19 cellular contexts compared by ENCODE assay signal in the genomic region with DNA sequence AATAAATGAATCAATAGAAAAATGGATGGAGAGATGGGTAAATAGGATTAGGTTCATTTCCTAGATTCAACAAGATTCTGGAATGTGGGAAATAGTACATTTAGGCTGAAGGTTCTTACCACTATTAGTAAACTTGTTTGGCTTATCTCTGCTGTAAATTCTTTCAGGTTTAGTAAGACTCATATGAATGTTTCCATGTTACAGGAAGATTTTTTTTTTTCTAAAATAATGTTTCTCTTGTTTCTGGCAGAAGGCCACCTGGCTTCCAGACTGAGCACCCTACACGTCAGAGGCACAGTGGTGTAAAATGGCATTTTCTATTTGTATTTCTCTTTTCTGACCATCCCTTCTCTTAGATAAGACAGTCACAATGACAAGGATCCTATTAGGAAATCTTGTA. TPM values are rescaled to one million over a fixed set of nuclear protein-coding genes. Genes with fewer than 3 reads are reported as not detected.
DNase-seq lines count a peak whose midpoint lies in the region; ATAC-seq, FAIRE-seq and TF ChIP-seq lines count a peak whose summit lies in the region.
"Had no signal": no experiment of that assay in that cellular context is flagged by ENCODE, and none has a peak within 500 bp of the region (broad histone marks: within the 10 kb centered on the region; RNA-seq: fewer than 3 reads in every experiment).

No MANE protein-coding gene starts in this region.

- H3K4me1 ChIP-seq in PC-9 (replicated peaks; ENCODE audit: insufficient read depth) (peaks cover 11% of the 10 kb centered on the region), pancreas (no peaks in the 10 kb centered on the region)
- H3K4me1 ChIP-seq: colonic mucosa, right lobe of liver had no signal

- POLR2A ChIA-PET in PC-9 (lab: Charles Lee; ENCODE audit: unreplicated experiment) = interaction anchor here (0.7 kb wide), 1 partner anchor 319 kb away, joined by 6 read pairs; no protein-coding TSS in a partner anchor

- H3K9me2 ChIP-seq in PC-9 (ENCODE audit: insufficient read depth) = no peaks in the 10 kb centered on the region

- intact Hi-C loops in PC-9 (cut with micrococcal nuclease; ENCODE audit: unreplicated experiment) = no loop called here
- intact Hi-C loops in pancreas (cut with DNase I) = no loop called here

- ATAC-seq in pancreas (peak in 3 of 4 donors; percentile 9 to 64 (median 49)), GM18868 (IDR thresholded peaks at IDR 0.05; ENCODE audit: unreplicated experiment) (no peak)
- ATAC-seq: activated naive CD4-positive, alpha-beta T cell treated with anti-CD3 and anti-CD28 coated beads, Interleukin-2, amount 50 U/mL, for 72 hours; GM23338; right lobe of liver; stimulated activated naive CD8-positive, alpha-beta T cell treated with anti-CD3 and anti-CD28 coated beads, Interleukin-15, amount 100 ng/mL, for 72 hours had no signal

- 23 to 27% methylated on average over 1 of the region's 1 CpG for WGBS in pancreas, 2 donors

- no peak for FAIRE-seq in pancreas (lab: Jason Lieb, UNC)

- CTCF ChIA-PET in PC-9 (lab: Charles Lee) = interaction anchor here (0.6 kb wide), 2 partner anchors 361 to 770 kb away, joined by 3 to 4 read pairs; no protein-coding TSS in a partner anchor

- no peaks in the 10 kb centered on the region for H4K20me1 ChIP-seq in PC-9 (ENCODE audit: insufficient read depth)

- H3K27ac ChIP-seq in PC-9 (no peak overlapping the region), pancreas (no peak overlapping the region)
- H3K27ac ChIP-seq: colonic mucosa, right lobe of liver had no signal

- TF ChIP-seq CTCF in PC-9 (conservative IDR thresholded peaks at IDR 0.05) = no peak
- TF ChIP-seq CTCF in pancreas (IDR thresholded peaks at IDR 0.05) = no peak

- H3K9me3 ChIP-seq in PC-9 (ENCODE audit: insufficient read depth, low read depth) = no peaks in the 10 kb centered on the region
- no peaks in the 10 kb centered on the region for H3K9me3 ChIP-seq in pancreas
- H3K9me3 ChIP-seq: colonic mucosa, right lobe of liver had no signal

- H3K27me3 ChIP-seq in PC-9 (ENCODE audit: insufficient read depth, low read depth) (no peaks in the 10 kb centered on the region), pancreas (no peaks in the 10 kb centered on the region)
- H3K27me3 ChIP-seq: colonic mucosa, right lobe of liver had no signal

- H2AFZ ChIP-seq in PC-9 = no peak overlapping the region
- H2AFZ ChIP-seq: GM23338 had no signal

- no TSS peak for BruUV-seq in PC-9 (replicated peaks; lab: Mats Ljungman, UMichigan)

- DNase-seq in EH (ENCODE audit: low read depth) = peak; percentile 87
- peak; percentile 35 to 68 for DNase-seq in PC-9
- peak; percentile 5 for DNase-seq in fibroblast of gingiva (ENCODE audit: low read depth)
- no peak for DNase-seq in pancreas
- no peak for DNase-seq in HT-29 (ENCODE audit: low spot score)
- no peak for DNase-seq in NCI-H526 (lab: John Stamatoyannopoulos, UW)
- DNase-seq in NAMALWA (ENCODE audit: low spot score) = no peak
- DNase-seq: activated CD4-positive, CD25-positive, alpha-beta regulatory T cell; activated CD8-positive, alpha-beta memory T cell treated with anti-CD3 and anti-CD28 coated beads, Interleukin-2, amount 50 U/mL, for 4 hours; CD4-positive, CD25-positive, alpha-beta regulatory T cell; colonic mucosa; glutamatergic neuron; NCI-H2227 treated with DMSO at 0.1 percent for 48 hours; right lobe of liver; stimulated activated naive CD8-positive, alpha-beta T cell treated with anti-CD3 and anti-CD28 coated beads, Interleukin-15, amount 100 ng/mL, for 72 hours; T-helper 1 cell had no signal

- no peak overlapping the region for H3K4me3 ChIP-seq in PC-9
- no peak overlapping the region for H3K4me3 ChIP-seq in pancreas
- H3K4me3 ChIP-seq: colonic mucosa, GM23338, right lobe of liver had no signal

- peak overlapping the region; percentile 25; the same call in 1 of the 2 replicates for H3K4me2 ChIP-seq in PC-9
- H3K4me2 ChIP-seq: GM23338 had no signal

- H3K79me2 ChIP-seq in PC-9 (ENCODE audit: low read depth) = no peaks in the 10 kb centered on the region

- H3K36me3 ChIP-seq in PC-9 (ENCODE audit: low read depth) = no peaks in the 10 kb centered on the region
- no peaks in the 10 kb centered on the region for H3K36me3 ChIP-seq in pancreas
- H3K36me3 ChIP-seq: colonic mucosa, right lobe of liver had no signal

- peaks cover 5% of the 10 kb centered on the region; the same call in 1 of the 2 replicates for H3F3A ChIP-seq in PC-9 (ENCODE audit: insufficient read depth, low read depth)

RNA-seq across cellular contexts. Expression of a gene that starts 22.7 kb away (rescaled TPM):
- total RNA-seq in PC-9 (2021) (6.5 and 8.5 TPM in 2 replicates), pancreas (10 to 100 TPM in 3 of 6 donors, 1 to 10 TPM in 3; 5.9 to 16.9 (median 10.0) TPM)
- polyA plus RNA-seq in pancreas = 10 to 100 TPM; 10.5 to 13.3 TPM
- 0.18 and 0.23 TPM in 2 replicates for total RNA-seq in HT-29 (2014; rRNA removed; shearing (Covaris generic))

Comparison
In these comparisons a context has a peak if more than half of its experiments do, and no peak if none do; other contexts are left out.
1. DNase-seq: peak in EH (single experiment), PC-9 (2 of 2) and fibroblast of gingiva (single experiment); none in pancreas (0 of 6), HT-29 (single experiment), NCI-H526 (0 of 2) and NAMALWA (single experiment).